ENCODE assay signal across 9 cellular contexts in the genomic region with DNA sequence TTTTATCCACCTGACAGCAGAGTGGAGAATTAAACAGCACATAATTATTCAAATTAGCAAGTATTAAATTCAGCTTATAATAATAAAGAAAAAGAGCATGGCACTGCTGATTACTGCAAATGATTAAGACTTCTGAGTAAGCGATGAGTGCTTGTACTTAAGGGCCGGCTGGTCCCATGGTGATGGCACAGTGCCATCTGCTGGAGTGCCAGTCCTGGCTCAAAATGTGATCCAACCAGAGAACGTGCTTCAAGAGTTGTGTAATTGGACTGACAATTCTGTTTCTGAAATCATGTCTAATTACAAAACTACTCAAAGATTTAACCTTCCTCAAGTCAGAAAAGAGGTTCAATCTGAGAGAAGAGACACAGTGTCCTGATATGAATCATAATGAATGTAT.
DNase-seq lines count a peak whose midpoint lies in the region; ATAC-seq, FAIRE-seq and TF ChIP-seq lines count a peak whose summit lies in the region.
"Had no signal": no experiment of that assay in that cellular context is flagged by ENCODE, and none has a peak within 500 bp of the region (broad histone marks: within the 10 kb centered on the region; RNA-seq: fewer than 3 reads in every experiment).

No MANE protein-coding gene starts in this region.

- H3K4me3 Mint-ChIP-seq in activated T-helper 1 cell treated with anti-CD3 and anti-CD28 coated beads, Interleukin-12 subunit alpha, Interleukin-12 subunit beta, Interleukin-2, Interleukin-4 antibody, amounts not matched to agents 30 ng/mL and 10 ng/mL and 1 ng/mL, durations not matched to agents 14 hours and 24 hours and 36 hours, result no peak overlapping the region

- intact Hi-C loops in activated T-helper 1 cell treated with anti-CD3 and anti-CD28 coated beads, Interleukin-12 subunit alpha, Interleukin-12 subunit beta, Interleukin-2, Interleukin-4 antibody, amounts not matched to agents 30 ng/mL and 10 ng/mL and 1 ng/mL, durations not matched to agents 14 hours and 24 hours and 36 hours (cut with micrococcal nuclease), result loop anchor here (1.0 to 5.0 kb wide), 3 partner anchors 81 to 450 kb away; no protein-coding TSS in a partner anchor
- intact Hi-C loops in uterus (cut with DNase I; ENCODE audit: low total_unique reads), result no loop called here

- no peak overlapping the region for H3K27ac Mint-ChIP-seq in activated T-helper 1 cell treated with anti-CD3 and anti-CD28 coated beads, Interleukin-12 subunit alpha, Interleukin-12 subunit beta, Interleukin-2, Interleukin-4 antibody, amounts not matched to agents 30 ng/mL and 10 ng/mL and 1 ng/mL, durations not matched to agents 14 hours and 24 hours and 36 hours

- H3K9me3 ChIP-seq in uterus, result no peaks in the 10 kb centered on the region
- H3K9me3 ChIP-seq: upper lobe of left lung had no signal

- TF ChIP-seq CTCF in AG09309 (IDR thresholded peaks at IDR 0.05; ENCODE audit: control insufficient read depth, insufficient read depth, low read depth, low read length, missing control alignments) (peak; percentile 36), uterus (IDR thresholded peaks at IDR 0.05) (no peak)

- H3K4me3 ChIP-seq in AG09309 (ENCODE audit: control insufficient read depth, low read depth, low read length), result no peak overlapping the region
- no peak overlapping the region for H3K4me3 ChIP-seq in uterus
- H3K4me3 ChIP-seq: upper lobe of left lung had no signal

- TF ChIP-seq POLR2A in GM12891 (IDR thresholded peaks at IDR 0.05; ENCODE audit: low read depth, low read length) (no peak), uterus (IDR thresholded peaks at IDR 0.05) (no peak)

- H3K27me3 Mint-ChIP-seq in activated T-helper 1 cell treated with anti-CD3 and anti-CD28 coated beads, Interleukin-12 subunit alpha, Interleukin-12 subunit beta, Interleukin-2, Interleukin-4 antibody, amounts not matched to agents 30 ng/mL and 10 ng/mL and 1 ng/mL, durations not matched to agents 14 hours and 24 hours and 36 hours (ENCODE audit: insufficient read depth), result no peaks in the 10 kb centered on the region

- peak; percentile 2 for DNase-seq in AG09309 (ENCODE audit: low read depth)
- DNase-seq in GM12891 (ENCODE audit: insufficient read length, low spot score), result no peak
- peak; percentile 55 for DNase-seq in NCI-H345 treated with DMSO at 0.1 percent for 48 hours (lab: John Stamatoyannopoulos, UW; ENCODE audit: unreplicated experiment)
- DNase-seq in activated T-helper 1 cell treated with anti-CD3 and anti-CD28 coated beads, Interleukin-12 subunit alpha, Interleukin-12 subunit beta, Interleukin-2, Interleukin-4 antibody, amounts not matched to agents 30 ng/mL and 10 ng/mL and 1 ng/mL, durations not matched to agents 14 hours and 24 hours and 36 hours (ENCODE audit: low spot score), result peak; percentile 1
- peak in 30 of 51 donors; percentile 1 to 47 (median 10) for DNase-seq in hypothalamus (lab: John Stamatoyannopoulos, UW)
- DNase-seq in substantia nigra (lab: John Stamatoyannopoulos, UW), result peak in 25 of 49 donors; percentile 0 to 23 (median 3)
- no peak for DNase-seq in uterus

- H3K36me3 Mint-ChIP-seq in activated T-helper 1 cell treated with anti-CD3 and anti-CD28 coated beads, Interleukin-12 subunit alpha, Interleukin-12 subunit beta, Interleukin-2, Interleukin-4 antibody, amounts not matched to agents 30 ng/mL and 10 ng/mL and 1 ng/mL, durations not matched to agents 14 hours and 24 hours and 36 hours (ENCODE audit: low read depth), result no peaks in the 10 kb centered on the region

- H3K4me1 ChIP-seq in uterus, result no peaks in the 10 kb centered on the region
- H3K4me1 ChIP-seq: upper lobe of left lung had no signal

- no peaks in the 10 kb centered on the region for H3K4me1 Mint-ChIP-seq in activated T-helper 1 cell treated with anti-CD3 and anti-CD28 coated beads, Interleukin-12 subunit alpha, Interleukin-12 subunit beta, Interleukin-2, Interleukin-4 antibody, amounts not matched to agents 30 ng/mL and 10 ng/mL and 1 ng/mL, durations not matched to agents 14 hours and 24 hours and 36 hours (ENCODE audit: low read depth)

- H3K27ac ChIP-seq in substantia nigra (ENCODE audit: low read depth, low read length, poor library complexity, severe bottlenecking), result no peak overlapping the region
- no peak overlapping the region for H3K27ac ChIP-seq in uterus
- H3K27ac ChIP-seq: upper lobe of left lung had no signal

- no peaks in the 10 kb centered on the region for H3K27me3 ChIP-seq in uterus
- H3K27me3 ChIP-seq: upper lobe of left lung had no signal

- peak; percentile 69 for ATAC-seq in HG03280 (IDR thresholded peaks at IDR 0.05; ENCODE audit: unreplicated experiment)

- FAIRE-seq in GM12891 (lab: Jason Lieb, UNC), result peak; percentile 41

- H3K36me3 ChIP-seq in uterus, result no peaks in the 10 kb centered on the region
- H3K36me3 ChIP-seq: upper lobe of left lung had no signal

- H3K9me3 Mint-ChIP-seq in activated T-helper 1 cell treated with anti-CD3 and anti-CD28 coated beads, Interleukin-12 subunit alpha, Interleukin-12 subunit beta, Interleukin-2, Interleukin-4 antibody, amounts not matched to agents 30 ng/mL and 10 ng/mL and 1 ng/mL, durations not matched to agents 14 hours and 24 hours and 36 hours, result no peaks in the 10 kb centered on the region

TF ChIP-seq in GM12891, 5 proteins besides CTCF, POLR2A, EP300 and RAD21:
- no peak for TF ChIP-seq PAX5 (IDR thresholded peaks at IDR 0.05; ENCODE audit: insufficient read depth, low read length, severe bottlenecking)
- TF ChIP-seq SPI1 (IDR thresholded peaks at IDR 0.05; ENCODE audit: low read depth, low read length), result no peak
- TF ChIP-seq POU2F2 (IDR thresholded peaks at IDR 0.05; ENCODE audit: low read depth, low read length), result no peak
- no peak for TF ChIP-seq POLR2AphosphoS5 (IDR thresholded peaks at IDR 0.05; ENCODE audit: low read depth, low read length)
- TF ChIP-seq TAF1 (IDR thresholded peaks at IDR 0.05; ENCODE audit: low read depth, low read length), result no peak

Comparison
In these comparisons a context has a peak if more than half of its experiments do, and no peak if none do; other contexts are left out.
1. DNase-seq: peak in AG09309 (single experiment), NCI-H345 treated with DMSO at 0.1 percent for 48 hours (single experiment), activated T-helper 1 cell treated with anti-CD3 and anti-CD28 coated beads, Interleukin-12 subunit alpha, Interleukin-12 subunit beta, Interleukin-2, Interleukin-4 antibody, amounts not matched to agents 30 ng/mL and 10 ng/mL and 1 ng/mL, durations not matched to agents 14 hours and 24 hours and 36 hours (single experiment), hypothalamus (30 of 51) and substantia nigra (25 of 49); none in GM12891 (single experiment) and uterus (0 of 2).